8 cellular contexts compared by ENCODE assay signal in the genomic region with DNA sequence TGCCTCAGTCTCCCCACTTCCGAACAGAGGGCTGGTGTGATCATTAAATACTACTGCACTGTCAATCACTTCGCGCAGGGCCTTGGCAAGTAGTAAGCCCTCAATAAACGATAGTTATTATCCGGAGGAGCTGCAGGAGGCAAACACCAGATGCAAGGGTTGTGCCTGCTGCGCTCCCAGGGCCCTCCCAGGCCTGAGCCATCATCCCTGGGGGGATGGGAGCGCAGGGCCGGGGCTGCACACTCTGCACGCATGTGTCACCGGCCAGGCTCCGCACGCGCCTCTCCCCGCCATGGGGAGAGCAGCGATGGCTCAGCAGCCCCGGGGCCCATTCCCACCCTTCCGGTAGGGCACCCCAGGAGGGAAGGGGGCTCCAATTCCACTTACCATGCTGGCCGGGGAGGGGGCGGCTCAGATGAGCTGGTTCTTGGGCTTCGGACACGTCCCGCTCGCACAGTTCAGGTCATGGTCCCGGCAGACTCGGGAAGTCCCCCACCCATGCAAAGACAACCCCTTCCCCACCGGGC. TPM values are rescaled to one million over a fixed set of nuclear protein-coding genes. Genes with fewer than 3 reads are reported as not detected.
DNase-seq lines count a peak whose midpoint lies in the region; ATAC-seq and TF ChIP-seq lines count a peak whose summit lies in the region.

No MANE protein-coding gene starts in this region.

- no peaks in the 10 kb centered on the region for H3K9me3 ChIP-seq in BLaER1 treated with 17β-estradiol and CSF1 and Interleukin-3, amounts not matched to agents 10 nM and 100 nM (replicated peaks in 1 of 11)
- H3K9me3 ChIP-seq in right atrium auricular region, result no peaks in the 10 kb centered on the region

- no peaks in the 10 kb centered on the region for H3K27me3 ChIP-seq in BLaER1 treated with 17β-estradiol and CSF1 and Interleukin-3, amounts not matched to agents 10 nM and 100 nM
- no peaks in the 10 kb centered on the region for H3K27me3 ChIP-seq in right atrium auricular region

- H3K27ac ChIP-seq in BLaER1 treated with 17β-estradiol and CSF1 and Interleukin-3, amounts not matched to agents 10 nM and 100 nM, result peak overlapping the region; percentile 71 to 97 (median 92)
- peak overlapping the region; percentile 75 to 88 for H3K27ac ChIP-seq in right atrium auricular region

- peak overlapping the region; percentile 84 for H3K4me3 Mint-ChIP-seq in T-helper 1 cell treated with Interleukin-12 subunit alpha and Interleukin-12 subunit beta and Interleukin-4 antibody, amounts not matched to agents 30 μg/mL and 1 μg/mL, for 36 hours

- peaks cover 4% of the 10 kb centered on the region for H3K9me3 Mint-ChIP-seq in T-helper 1 cell treated with Interleukin-12 subunit alpha and Interleukin-12 subunit beta and Interleukin-4 antibody, amounts not matched to agents 30 μg/mL and 1 μg/mL, for 36 hours

- no peaks in the 10 kb centered on the region for H3K27me3 Mint-ChIP-seq in T-helper 1 cell treated with Interleukin-12 subunit alpha and Interleukin-12 subunit beta and Interleukin-4 antibody, amounts not matched to agents 30 μg/mL and 1 μg/mL, for 36 hours (ENCODE audit: low read depth)

- peak overlapping the region; percentile 60 for H3K27ac Mint-ChIP-seq in T-helper 1 cell treated with Interleukin-12 subunit alpha and Interleukin-12 subunit beta and Interleukin-4 antibody, amounts not matched to agents 30 μg/mL and 1 μg/mL, for 36 hours

- peaks cover 43 to 52% (median 50%) of the 10 kb centered on the region in 11 experiments; a peak in 20 of 22 replicates for H4K20me1 ChIP-seq in BLaER1 treated with 17β-estradiol and CSF1 and Interleukin-3, amounts not matched to agents 10 nM and 100 nM

- TF ChIP-seq CTCF in right atrium auricular region (IDR thresholded peaks at IDR 0.05), result no peak

- peaks cover 35 to 44% (median 41%) of the 10 kb centered on the region in 11 experiments for H3K36me3 ChIP-seq in BLaER1 treated with 17β-estradiol and CSF1 and Interleukin-3, amounts not matched to agents 10 nM and 100 nM
- H3K36me3 ChIP-seq in right atrium auricular region, result peaks cover 6% of the 10 kb centered on the region

- H3K4me1 ChIP-seq in BLaER1 treated with 17β-estradiol and CSF1 and Interleukin-3, amounts not matched to agents 10 nM and 100 nM, result peaks cover 33 to 53% (median 40%) of the 10 kb centered on the region in 10 experiments
- peaks cover 0 to 21% of the 10 kb centered on the region in 2 donors for H3K4me1 ChIP-seq in right atrium auricular region

- H3K4me1 Mint-ChIP-seq in T-helper 1 cell treated with Interleukin-12 subunit alpha and Interleukin-12 subunit beta and Interleukin-4 antibody, amounts not matched to agents 30 μg/mL and 1 μg/mL, for 36 hours (ENCODE audit: low read depth), result peaks cover 26% of the 10 kb centered on the region

- peak overlapping the region; percentile 73 to 98 (median 95) for H3K4me2 ChIP-seq in BLaER1 treated with 17β-estradiol and CSF1 and Interleukin-3, amounts not matched to agents 10 nM and 100 nM

- ATAC-seq in GM19351 (IDR thresholded peaks at IDR 0.05; ENCODE audit: unreplicated experiment), result peak; percentile 58

- H3K36me3 Mint-ChIP-seq in T-helper 1 cell treated with Interleukin-12 subunit alpha and Interleukin-12 subunit beta and Interleukin-4 antibody, amounts not matched to agents 30 μg/mL and 1 μg/mL, for 36 hours (ENCODE audit: low read depth), result peaks cover 22% of the 10 kb centered on the region

- H3K9ac ChIP-seq in BLaER1 treated with 17β-estradiol and CSF1 and Interleukin-3, amounts not matched to agents 10 nM and 100 nM, result peak overlapping the region; percentile 89 to 97 (median 94)

- H3K4me3 ChIP-seq in BLaER1 treated with 17β-estradiol and CSF1 and Interleukin-3, amounts not matched to agents 10 nM and 100 nM, result peak overlapping the region; percentile 78 to 97 (median 93)
- peak overlapping the region; percentile 54 to 81 for H3K4me3 ChIP-seq in right atrium auricular region

- DNase-seq in KG1 (lab: John Stamatoyannopoulos, UW) (peak; percentile 35), anterior cingulate cortex (lab: John Stamatoyannopoulos, UW) (peak in 47 of 58 donors; percentile 4 to 59 (median 32)), right atrium auricular region (ENCODE audit: low spot score) (peak; percentile 68), pulmonary artery endothelial cell (ENCODE audit: low read depth, low spot score) (peak; percentile 24), DMS153 (lab: John Stamatoyannopoulos, UW) (no peak)

RNA-seq across cellular contexts. Expression of a gene that starts 0.7 kb away (rescaled TPM):
- total RNA-seq in right atrium auricular region (10 to 100 TPM; 17.9 to 29.8 TPM), pulmonary artery endothelial cell (76.8 and 106 TPM in 2 replicates)
